In the genomic region with DNA sequence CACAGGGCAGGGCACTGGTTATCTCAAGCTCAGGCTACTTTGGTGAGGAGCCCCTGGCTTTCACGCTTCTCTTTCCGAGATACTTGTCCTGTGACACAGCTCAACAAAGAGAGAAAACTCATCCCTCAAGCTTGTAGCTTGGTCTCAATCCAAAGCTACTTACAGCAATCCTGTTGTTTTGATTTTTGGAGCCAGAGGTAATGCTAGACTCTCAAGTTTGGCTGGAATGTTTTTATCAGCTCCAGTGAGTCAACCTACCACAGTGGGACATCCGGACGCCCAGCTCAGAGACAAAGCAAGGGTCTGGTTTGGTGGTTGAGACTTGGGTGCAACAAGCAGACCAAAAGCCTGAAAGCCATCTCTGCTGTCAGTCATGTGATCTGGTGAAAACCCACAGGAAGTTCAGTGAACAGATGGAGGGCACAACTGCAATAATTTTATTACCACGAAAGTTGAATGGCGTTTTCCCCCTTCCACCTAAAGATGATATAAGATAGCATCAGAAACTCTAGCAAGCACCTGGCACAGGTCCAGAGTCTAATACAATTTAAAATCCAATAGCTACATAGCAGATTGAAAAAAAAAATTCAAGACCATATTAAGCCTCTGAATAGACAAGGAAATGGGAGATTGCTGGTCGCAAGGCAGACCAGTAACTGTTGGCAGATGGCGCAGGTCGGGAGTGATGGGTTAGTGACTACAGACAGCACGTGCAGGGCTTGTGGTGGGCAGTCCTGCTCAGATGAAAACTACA, we compare ENCODE assay signal across 7 cellular contexts.
DNase-seq lines count a peak whose midpoint lies in the region; ATAC-seq lines count a peak whose summit lies in the region.

No MANE protein-coding gene starts in this region.

- ATAC-seq in effector memory CD8-positive, alpha-beta T cell (replicated peaks): peak; percentile 93
- no peak for ATAC-seq in HG02588 (IDR thresholded peaks at IDR 0.05; ENCODE audit: unreplicated experiment)

- peak overlapping the region; percentile 17; the same call in 1 of the 2 replicates for H3K4me3 ChIP-seq in GM23248

- peak overlapping the region; percentile 59 to 87 for H3K27ac Mint-ChIP-seq in effector memory CD8-positive, alpha-beta T cell

- no peak overlapping the region for H2AFZ ChIP-seq in GM23248

- H3K4me2 ChIP-seq in GM23248 (ENCODE audit: unreplicated experiment): peak overlapping the region; percentile 47

- H3K36me3 Mint-ChIP-seq in effector memory CD8-positive, alpha-beta T cell (ENCODE audit: insufficient read depth): no peaks in the 10 kb centered on the region

- no peaks in the 10 kb centered on the region for H3K79me2 ChIP-seq in GM23248 (ENCODE audit: insufficient read depth)

- no peaks in the 10 kb centered on the region for H3K9me3 ChIP-seq in GM23248 (ENCODE audit: low read depth)

- peaks cover 25% of the 10 kb centered on the region for H3F3A ChIP-seq in GM23248 (ENCODE audit: insufficient read depth)

- H3K4me1 ChIP-seq in GM23248 (ENCODE audit: insufficient read depth): peaks cover 47% of the 10 kb centered on the region

- H3K36me3 ChIP-seq in GM23248 (ENCODE audit: low read depth): no peaks in the 10 kb centered on the region

- 31 to 32% methylated on average over 10 of the region's 10 CpGs for WGBS in GM23248 (ENCODE audit: low coverage in 1 of 2, low lambda C conversion rate in 2 of 2, missing lambda C conversion rate in 2 of 2), 2 experiments

- no peaks in the 10 kb centered on the region for H3K27me3 Mint-ChIP-seq in effector memory CD8-positive, alpha-beta T cell

- H3K4me1 Mint-ChIP-seq in effector memory CD8-positive, alpha-beta T cell (ENCODE audit: low read depth in 2 of 2): peaks cover 36% of the 10 kb centered on the region in 2 donors

- H3K27ac ChIP-seq in GM23248: peak overlapping the region; percentile 97

- peak overlapping the region; percentile 71 for H3K9ac ChIP-seq in GM23248

- DNase-seq in GM23248 (peak; percentile 98), NOMO-1 treated with DMSO at 0.1 percent for 48 hours (lab: John Stamatoyannopoulos, UW; ENCODE audit: unreplicated experiment) (peak; percentile 61), hypothalamus (lab: John Stamatoyannopoulos, UW) (no peak), NCI-H510A treated with DMSO at 0.1 percent for 48 hours (lab: John Stamatoyannopoulos, UW) (no peak)
- peak; percentile 38 to 47 (median 44) for DNase-seq in effector memory CD8-positive, alpha-beta T cell
- peak; percentile 22 to 35 for DNase-seq in stimulated activated CD8-positive, alpha-beta memory T cell treated with anti-CD3 and anti-CD28 coated beads, Interleukin-2, amount 100 ng/mL, for 1 hour (ENCODE audit: low read depth in 2 of 2)

- no peaks in the 10 kb centered on the region for H4K20me1 ChIP-seq in GM23248 (ENCODE audit: insufficient read depth)

- peak overlapping the region; percentile 71 to 84 for H3K4me3 Mint-ChIP-seq in effector memory CD8-positive, alpha-beta T cell

- in situ Hi-C loops in GM23248 (cut with MboI): loop anchor here (25.0 kb wide), 1 partner anchor 366 kb away; no protein-coding TSS in a partner anchor

- H3K9me2 ChIP-seq in GM23248 (ENCODE audit: insufficient read depth): no peaks in the 10 kb centered on the region

- no peaks in the 10 kb centered on the region for H3K27me3 ChIP-seq in GM23248 (replicated peaks; ENCODE audit: insufficient read depth)

- H3K9me3 Mint-ChIP-seq in effector memory CD8-positive, alpha-beta T cell: no peaks in the 10 kb centered on the region

Comparison
In these comparisons a context has a peak if more than half of its experiments do, and no peak if none do; other contexts are left out.
1. DNase-seq: peak in GM23248 (single experiment), NOMO-1 treated with DMSO at 0.1 percent for 48 hours (single experiment), effector memory CD8-positive, alpha-beta T cell (3 of 3) and stimulated activated CD8-positive, alpha-beta memory T cell treated with anti-CD3 and anti-CD28 coated beads, Interleukin-2, amount 100 ng/mL, for 1 hour (2 of 2); none in hypothalamus (0 of 51) and NCI-H510A treated with DMSO at 0.1 percent for 48 hours (single experiment).